ENCODE assay signal across 8 cellular contexts in genomic region chr3:15602146-15602536, GRCh38. TPM values are rescaled to one million over a fixed set of nuclear protein-coding genes. Genes with fewer than 3 reads are reported as not detected.
DNase-seq lines count a peak whose midpoint lies in the region; ATAC-seq and TF ChIP-seq lines count a peak whose summit lies in the region.

No MANE protein-coding gene starts in this region.

- H3K4me1 ChIP-seq in mammary epithelial cell (ENCODE audit: insufficient read depth, low read length) (peaks cover 9% of the 10 kb centered on the region), mesenchymal stem cell (ENCODE audit: control insufficient read depth, insufficient read depth, low read depth, low read length) (peaks cover 2% of the 10 kb centered on the region)

- H3K27me3 Mint-ChIP-seq in activated naive CD4-positive, alpha-beta T cell treated with anti-CD3 and anti-CD28 coated beads, Interleukin-2, amount 50 U/mL, for 24 hours: no peaks in the 10 kb centered on the region

- no peak overlapping the region for H2AK5ac ChIP-seq in mesenchymal stem cell (ENCODE audit: low read length, severe bottlenecking)

- dilution Hi-C loops in mammary epithelial cell (cut with HindIII; ENCODE audit: low sequenced_read_pairs): no loop called here

- H3K14ac ChIP-seq in mesenchymal stem cell (ENCODE audit: low read length in 2 of 2): no peak overlapping the region

- intact Hi-C loops in mammary epithelial cell (cut with micrococcal nuclease): no loop called here

- H2AFZ ChIP-seq in mammary epithelial cell (ENCODE audit: low read depth, low read length) (peak overlapping the region; percentile 97), mesenchymal stem cell (ENCODE audit: low read depth, low read length) (no peak overlapping the region)

- peaks cover 19% of the 10 kb centered on the region for H3K79me2 ChIP-seq in mammary epithelial cell (ENCODE audit: insufficient read depth, low read length)

- H4K91ac ChIP-seq in mesenchymal stem cell (ENCODE audit: low read length): no peak overlapping the region

- peaks cover 26% of the 10 kb centered on the region for H3K36me3 Mint-ChIP-seq in activated naive CD4-positive, alpha-beta T cell treated with anti-CD3 and anti-CD28 coated beads, Interleukin-2, amount 50 U/mL, for 24 hours

- no peaks in the 10 kb centered on the region for H3K9me3 Mint-ChIP-seq in activated naive CD4-positive, alpha-beta T cell treated with anti-CD3 and anti-CD28 coated beads, Interleukin-2, amount 50 U/mL, for 24 hours

- in situ Hi-C loops in mammary epithelial cell (cut with MboI; ENCODE audit: low sequenced_read_pairs in 2 of 2): loop anchor here in 1 of 2 donors (25.0 kb wide), 1 partner anchor 635 kb away; no protein-coding TSS in a partner anchor

- WGBS in mammary epithelial cell (ENCODE audit: low coverage, missing lambda C conversion rate): 0% methylated on average over 7 of the region's 9 CpGs
- WGBS in mesenchymal stem cell: 17% methylated on average over 8 of the region's 9 CpGs

- no peak for DNase-seq in activated naive CD4-positive, alpha-beta T cell (lab: John Stamatoyannopoulos, UW)
- DNase-seq in mammary epithelial cell: no peak
- no peak for DNase-seq in mesenchymal stem cell
- DNase-seq in COLO668 (lab: John Stamatoyannopoulos, UW; ENCODE audit: unreplicated experiment): no peak
- no peak for DNase-seq in GM20000 (ENCODE audit: low spot score)
- no peak for DNase-seq in central memory CD4-positive, alpha-beta T cell

- no peak overlapping the region for H3K4ac ChIP-seq in mesenchymal stem cell (ENCODE audit: low read depth in 1 of 2, low read length in 2 of 2)

- peak overlapping the region in 1 of 2 experiments; percentile 69 for H3K18ac ChIP-seq in mesenchymal stem cell (ENCODE audit: low read depth in 1 of 2, low read length in 2 of 2)

- peak overlapping the region; percentile 81 for H3K4me2 ChIP-seq in mammary epithelial cell (ENCODE audit: insufficient read depth, low read depth, low read length)
- peak overlapping the region; percentile 86 for H3K4me2 ChIP-seq in mesenchymal stem cell (ENCODE audit: low read length, poor library complexity, severe bottlenecking)

- CTCF ChIA-PET in mammary epithelial cell (lab: Charles Lee; ENCODE audit: low non-redundant PET): interaction anchor here (0.6 kb wide), 1 partner anchor 640 kb away, joined by 3 read pairs; no protein-coding TSS in a partner anchor

- peaks cover 64% of the 10 kb centered on the region for H3K4me1 Mint-ChIP-seq in activated naive CD4-positive, alpha-beta T cell treated with anti-CD3 and anti-CD28 coated beads, Interleukin-2, amount 50 U/mL, for 24 hours

- no peak overlapping the region for H2BK12ac ChIP-seq in mesenchymal stem cell (ENCODE audit: low read length in 2 of 2)

- H3K23ac ChIP-seq in mesenchymal stem cell (ENCODE audit: low read length in 2 of 2): peak overlapping the region in 1 of 2 experiments; percentile 54

- H2BK120ac ChIP-seq in mesenchymal stem cell (ENCODE audit: low read depth, low read length): no peak overlapping the region

- H3K9me3 ChIP-seq in mammary epithelial cell (replicated peaks; ENCODE audit: insufficient read depth, low read length) (no peaks in the 10 kb centered on the region), mesenchymal stem cell (ENCODE audit: control insufficient read depth, low read length) (no peaks in the 10 kb centered on the region)

- TSS peak; percentile 70 for BruUV-seq in mammary epithelial cell (replicated peaks; lab: Mats Ljungman, UMichigan)

- H4K20me1 ChIP-seq in mammary epithelial cell (ENCODE audit: insufficient read depth, low read length): no peaks in the 10 kb centered on the region

- peaks cover 23% of the 10 kb centered on the region for H3K79me1 ChIP-seq in mesenchymal stem cell (replicated peaks; ENCODE audit: low read length, poor library complexity, severe bottlenecking)

- H3K27me3 ChIP-seq in mammary epithelial cell (ENCODE audit: insufficient read depth, low read length): no peaks in the 10 kb centered on the region
- H3K27me3 ChIP-seq in mesenchymal stem cell (ENCODE audit: control insufficient read depth in 1 of 2, insufficient read depth in 1 of 2, low read length in 2 of 2): no peaks in the 10 kb centered on the region

- TF ChIP-seq CTCF in mammary epithelial cell (conservative IDR thresholded peaks at IDR 0.05 in 1 of 2, IDR thresholded peaks at IDR 0.05 in 1 of 2; ENCODE audit: extremely low read depth in 1 of 2, insufficient read depth in 1 of 2, low read depth in 1 of 2, low read length in 2 of 2) (no peak), GM20000 (IDR thresholded peaks at IDR 0.05; ENCODE audit: extremely low read depth, missing control alignments) (no peak)

- H3K36me3 ChIP-seq in mammary epithelial cell (ENCODE audit: insufficient read depth, low read length): no peaks in the 10 kb centered on the region
- H3K36me3 ChIP-seq in mesenchymal stem cell (ENCODE audit: control insufficient read depth in 1 of 2, insufficient read depth in 2 of 2, low read depth in 1 of 2, low read length in 2 of 2): peaks cover 4 to 33% of the 10 kb centered on the region in 2 experiments

- H3K27ac ChIP-seq in mammary epithelial cell (ENCODE audit: insufficient read depth, low read depth, low read length): peak overlapping the region; percentile 79
- H3K27ac ChIP-seq in mesenchymal stem cell (ENCODE audit: low read length, poor library complexity, severe bottlenecking): peak overlapping the region; percentile 83

- H3K9ac ChIP-seq in mammary epithelial cell (ENCODE audit: insufficient read depth, low read length) (peak overlapping the region; percentile 82), mesenchymal stem cell (ENCODE audit: low read length) (peak overlapping the region; percentile 95)

- H4K8ac ChIP-seq in mesenchymal stem cell (ENCODE audit: low read length): no peak overlapping the region

- H2BK15ac ChIP-seq in mesenchymal stem cell (ENCODE audit: low read depth, poor library complexity, severe bottlenecking): no peak overlapping the region

- H3K4me3 ChIP-seq in mammary epithelial cell (replicated peaks in 1 of 3; ENCODE audit: insufficient read depth in 1 of 3, low read depth in 2 of 3, low read length in 3 of 3) (peak overlapping the region; percentile 62 to 94 (median 74)), mesenchymal stem cell (ENCODE audit: insufficient read depth in 1 of 2, low read depth in 1 of 2, low read length in 2 of 2) (peak overlapping the region; percentile 57 to 94)

- peak; percentile 9 for ATAC-seq in HG03469 (IDR thresholded peaks at IDR 0.05; ENCODE audit: unreplicated experiment)

- peak overlapping the region; percentile 99 for H3K27ac Mint-ChIP-seq in activated naive CD4-positive, alpha-beta T cell treated with anti-CD3 and anti-CD28 coated beads, Interleukin-2, amount 50 U/mL, for 24 hours

- H3K4me3 Mint-ChIP-seq in activated naive CD4-positive, alpha-beta T cell treated with anti-CD3 and anti-CD28 coated beads, Interleukin-2, amount 50 U/mL, for 24 hours: peak overlapping the region; percentile 100

- H2BK5ac ChIP-seq in mesenchymal stem cell (ENCODE audit: low read depth, low read length, poor library complexity, severe bottlenecking): no peak overlapping the region

RNA-seq across cellular contexts. Expression of gene BTD, which starts 0.6 kb away (rescaled TPM):
- 10 to 100 TPM in 1 of 2 donors, 1 to 10 TPM in 1; 8.0 to 21.7 TPM for total RNA-seq in mammary epithelial cell
- polyA plus RNA-seq in mammary epithelial cell: 17.2 TPM
- 15.1 TPM for polyA minus RNA-seq in mammary epithelial cell
- polyA plus RNA-seq in mesenchymal stem cell (2013, experiment 1 of 2): 16.3 TPM
- polyA plus RNA-seq in mesenchymal stem cell (2013, experiment 2 of 2): 15.8 TPM

RNA-seq across cellular contexts. Expression of gene HACL1, which starts 0.8 kb away (rescaled TPM):
- 10 to 100 TPM; 17.4 to 22.5 TPM for total RNA-seq in mammary epithelial cell
- 23.5 TPM for polyA plus RNA-seq in mammary epithelial cell
- 29.6 TPM for polyA minus RNA-seq in mammary epithelial cell
- polyA plus RNA-seq in mesenchymal stem cell (2013, experiment 1 of 2): 9.2 TPM
- polyA plus RNA-seq in mesenchymal stem cell (2013, experiment 2 of 2): 9.0 TPM
